18 cellular contexts compared by ENCODE assay signal in the genomic region with DNA sequence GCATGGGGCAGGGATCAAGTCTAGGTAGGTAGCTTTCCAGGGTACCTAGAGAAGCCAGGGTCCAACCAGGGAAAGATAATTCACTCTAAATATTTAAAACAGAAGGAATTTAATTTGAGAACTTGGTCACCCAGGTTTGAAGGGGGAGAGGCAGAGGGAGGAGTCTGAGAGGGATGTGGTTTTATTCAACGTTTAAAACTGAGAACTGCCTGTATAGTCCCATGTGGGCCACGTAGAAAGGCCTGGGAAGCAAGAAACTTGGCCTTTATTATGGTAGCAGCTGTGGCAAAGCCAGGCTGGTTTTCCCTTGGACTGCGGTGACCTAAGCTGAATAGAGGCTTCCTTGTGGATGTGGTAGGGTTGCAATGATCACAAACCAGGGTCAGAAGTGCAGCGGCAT. TPM values are rescaled to one million over a fixed set of nuclear protein-coding genes. Genes with fewer than 3 reads are reported as not detected.
DNase-seq lines count a peak whose midpoint lies in the region; ATAC-seq and TF ChIP-seq lines count a peak whose summit lies in the region.
"Had no signal": no experiment of that assay in that cellular context is flagged by ENCODE, and none has a peak within 500 bp of the region (broad histone marks: within the 10 kb centered on the region; RNA-seq: fewer than 3 reads in every experiment).

No MANE protein-coding gene starts in this region.

- intact Hi-C loops in activated B cell treated with CpG ODN at 0.5 μM for 24 hours (cut with micrococcal nuclease) = loop anchor here (1.0 kb wide), 1 partner anchor 9 kb away; no protein-coding TSS in a partner anchor
- intact Hi-C loops in naive thymus-derived CD4-positive, alpha-beta T cell (cut with micrococcal nuclease) = loop anchor here (1.0 to 5.0 kb wide), 4 partner anchors 15 to 907 kb away; partner anchors contain the start of genes DUSP10 (in 1 of the 2) and HLX (in 1 of the 2)

- H3K36me3 ChIP-seq in CD8-positive, alpha-beta memory T cell (ENCODE audit: insufficient read depth, low read length) = no peaks in the 10 kb centered on the region
- no peaks in the 10 kb centered on the region for H3K36me3 ChIP-seq in naive thymus-derived CD4-positive, alpha-beta T cell (ENCODE audit: control insufficient read depth in 2 of 3, insufficient read depth in 3 of 3, low read length in 3 of 3)
- H3K36me3 ChIP-seq: right lobe of liver had no signal

- TF ChIP-seq CTCF in activated B cell treated with CpG ODN at 0.5 μM for 24 hours (IDR thresholded peaks at IDR 0.05) = no peak

- no peaks in the 10 kb centered on the region for H3K27me3 Mint-ChIP-seq in CD8-positive, alpha-beta memory T cell
- no peaks in the 10 kb centered on the region for H3K27me3 Mint-ChIP-seq in activated B cell treated with CpG ODN at 0.5 μM for 24 hours
- no peaks in the 10 kb centered on the region for H3K27me3 Mint-ChIP-seq in naive thymus-derived CD4-positive, alpha-beta T cell

- POLR2A ChIA-PET in CD8-positive, alpha-beta memory T cell (lab: Charles Lee) = interaction anchor here (0.6 to 1.0 kb wide), 3 partner anchors 30 to 75 kb away, joined by 3 read pairs; partner anchors contain the start of gene DUSP10
- POLR2A ChIA-PET in activated B cell treated with CpG ODN at 0.5 μM for 24 hours (lab: Charles Lee) = interaction anchor here (0.5 to 1.1 kb wide), 4 partner anchors 11 to 382 kb away, joined by 3 to 5 read pairs (median 4); no protein-coding TSS in a partner anchor
- POLR2A ChIA-PET in naive thymus-derived CD4-positive, alpha-beta T cell (lab: Charles Lee) = interaction anchor here (0.6 to 2.4 kb wide), 5 partner anchors 40 to 930 kb away, joined by 3 to 8 read pairs (median 3); partner anchors contain the start of gene DUSP10

- H3K4me1 Mint-ChIP-seq in CD8-positive, alpha-beta memory T cell = peaks cover 42 to 54% (median 44%) of the 10 kb centered on the region in 3 donors
- H3K4me1 Mint-ChIP-seq in activated B cell treated with CpG ODN at 0.5 μM for 24 hours = peaks cover 51% of the 10 kb centered on the region
- peaks cover 36 to 62% (median 45%) of the 10 kb centered on the region in 7 donors for H3K4me1 Mint-ChIP-seq in naive thymus-derived CD4-positive, alpha-beta T cell
- H3K4me1 Mint-ChIP-seq: nephron progenitor cell had no signal

- ATAC-seq in HG02981 (IDR thresholded peaks at IDR 0.05; ENCODE audit: unreplicated experiment) (peak; percentile 36), activated B cell treated with CpG ODN at 0.5 μM for 24 hours (ENCODE audit: low read depth) (peak; percentile 87), HG02642 (IDR thresholded peaks at IDR 0.05; ENCODE audit: poor library complexity, unreplicated experiment) (no peak), GM19328 (IDR thresholded peaks at IDR 0.05; ENCODE audit: unreplicated experiment) (no peak)
- ATAC-seq in naive thymus-derived CD4-positive, alpha-beta T cell = peak; percentile 82
- ATAC-seq: body of pancreas, left lobe of liver, right lobe of liver had no signal

- peak overlapping the region; percentile 10 to 78 (median 63) for H3K4me3 Mint-ChIP-seq in CD8-positive, alpha-beta memory T cell
- no peak overlapping the region for H3K4me3 Mint-ChIP-seq in activated B cell treated with CpG ODN at 0.5 μM for 24 hours
- peak overlapping the region; percentile 41 to 76 (median 69) for H3K4me3 Mint-ChIP-seq in naive thymus-derived CD4-positive, alpha-beta T cell
- H3K4me3 Mint-ChIP-seq: nephron progenitor cell had no signal

- no peaks in the 10 kb centered on the region for H3K27me3 ChIP-seq in CD8-positive, alpha-beta memory T cell (ENCODE audit: insufficient read depth, low read length, poor library complexity, severe bottlenecking)
- H3K27me3 ChIP-seq in naive thymus-derived CD4-positive, alpha-beta T cell (ENCODE audit: control insufficient read depth in 2 of 2, insufficient read depth in 2 of 2, low read length in 2 of 2) = no peaks in the 10 kb centered on the region
- H3K27me3 ChIP-seq: body of pancreas, right lobe of liver had no signal

- DNase-seq in CD8-positive, alpha-beta memory T cell = peak in 2 of 5 donors; percentile 25 to 27
- DNase-seq in activated B cell treated with CpG ODN at 0.5 μM for 24 hours (no peak), GF-D8 (lab: John Stamatoyannopoulos, UW) (no peak), H4 (ENCODE audit: low spot score) (no peak)
- peak in 6 of 9 donors; percentile 12 to 49 (median 34) for DNase-seq in naive thymus-derived CD4-positive, alpha-beta T cell
- DNase-seq: body of pancreas; H7; KG1; NCI-H1930; nephron progenitor cell; right lobe of liver; Right ventricle myocardium superior; stimulated activated CD4-positive, alpha-beta T cell treated with anti-CD3 and anti-CD28 coated beads, Interleukin-4, amount 100 ng/mL, for 24 hours had no signal

- no peaks in the 10 kb centered on the region for H3K9me3 Mint-ChIP-seq in CD8-positive, alpha-beta memory T cell
- H3K9me3 Mint-ChIP-seq in activated B cell treated with CpG ODN at 0.5 μM for 24 hours = no peaks in the 10 kb centered on the region
- peaks cover 0 to 1% (median 0%) of the 10 kb centered on the region in 11 donors for H3K9me3 Mint-ChIP-seq in naive thymus-derived CD4-positive, alpha-beta T cell
- H3K9me3 Mint-ChIP-seq: nephron progenitor cell had no signal

- H3K9me3 ChIP-seq in CD8-positive, alpha-beta memory T cell (ENCODE audit: low read length) = no peaks in the 10 kb centered on the region
- no peaks in the 10 kb centered on the region for H3K9me3 ChIP-seq in naive thymus-derived CD4-positive, alpha-beta T cell (ENCODE audit: control insufficient read depth in 2 of 3, low read length in 3 of 3)
- H3K9me3 ChIP-seq: body of pancreas, right lobe of liver had no signal

- H3K36me3 Mint-ChIP-seq in CD8-positive, alpha-beta memory T cell = no peaks in the 10 kb centered on the region
- no peaks in the 10 kb centered on the region for H3K36me3 Mint-ChIP-seq in activated B cell treated with CpG ODN at 0.5 μM for 24 hours (ENCODE audit: low read depth)
- H3K36me3 Mint-ChIP-seq in naive thymus-derived CD4-positive, alpha-beta T cell = peaks cover 0 to 2% (median 0%) of the 10 kb centered on the region in 5 donors

- CTCF ChIA-PET in CD8-positive, alpha-beta memory T cell (lab: Charles Lee) = interaction anchor here (0.9 to 1.7 kb wide), 2 partner anchors 14 to 42 kb away, joined by 3 to 6 read pairs; partner anchors contain the start of gene DUSP10
- CTCF ChIA-PET in activated B cell treated with CpG ODN at 0.5 μM for 24 hours (lab: Charles Lee) = no interaction called here
- CTCF ChIA-PET in naive thymus-derived CD4-positive, alpha-beta T cell (lab: Charles Lee) = no interaction called here

- H3K27ac ChIP-seq in CD8-positive, alpha-beta memory T cell (ENCODE audit: low read depth, low read length) = no peak overlapping the region
- H3K27ac ChIP-seq in naive thymus-derived CD4-positive, alpha-beta T cell (ENCODE audit: low read depth, low read length) = no peak overlapping the region
- H3K27ac ChIP-seq: body of pancreas, C4-2B, right lobe of liver had no signal

- peak overlapping the region in 7 of 8 donors; percentile 5 to 77 (median 59) for H3K27ac Mint-ChIP-seq in CD8-positive, alpha-beta memory T cell
- no peak overlapping the region for H3K27ac Mint-ChIP-seq in activated B cell treated with CpG ODN at 0.5 μM for 24 hours
- H3K27ac Mint-ChIP-seq in naive thymus-derived CD4-positive, alpha-beta T cell = peak overlapping the region in 5 of 9 donors; percentile 17 to 54 (median 29)
- H3K27ac Mint-ChIP-seq: nephron progenitor cell had no signal

- H3K4me1 ChIP-seq in CD8-positive, alpha-beta memory T cell (ENCODE audit: insufficient read depth, low read length) = peaks cover 41% of the 10 kb centered on the region
- peaks cover 34% of the 10 kb centered on the region in 2 donors for H3K4me1 ChIP-seq in naive thymus-derived CD4-positive, alpha-beta T cell (ENCODE audit: control insufficient read depth in 2 of 2, insufficient read depth in 2 of 2, low read length in 2 of 2)
- H3K4me1 ChIP-seq: body of pancreas, right lobe of liver had no signal

- peak overlapping the region; percentile 29 for H3K4me3 ChIP-seq in CD8-positive, alpha-beta memory T cell (ENCODE audit: low read length)
- H3K4me3 ChIP-seq in naive thymus-derived CD4-positive, alpha-beta T cell (ENCODE audit: low read length) = peak overlapping the region; percentile 41
- H3K4me3 ChIP-seq: body of pancreas, right lobe of liver had no signal

RNA-seq across cellular contexts. Expression of gene DUSP10, which starts 42.0 kb away (rescaled TPM):
- total RNA-seq in CD8-positive, alpha-beta memory T cell = 10 to 100 TPM; 23.7 to 25.4 TPM
- 8.0 TPM for polyA plus RNA-seq in CD8-positive, alpha-beta memory T cell
- 36.6 and 39.5 TPM in 2 replicates for total RNA-seq in activated B cell treated with CpG ODN at 0.5 μM for 24 hours
- total RNA-seq in naive thymus-derived CD4-positive, alpha-beta T cell = 10 to 100 TPM in 3 of 5 experiments, 1 to 10 TPM in 2; 2.5 to 60.6 (median 19.0) TPM
- polyA plus RNA-seq in naive thymus-derived CD4-positive, alpha-beta T cell = 1 to 10 TPM; 3.5 to 3.7 TPM
- total RNA-seq in H4 (2014; rRNA removed; shearing (Covaris generic)) = 17.1 and 19.6 TPM in 2 replicates

Comparison
In these comparisons a context has a peak if more than half of its experiments do, and no peak if none do; other contexts are left out.
1. DNase-seq: peak in naive thymus-derived CD4-positive, alpha-beta T cell (6 of 9); none in activated B cell treated with CpG ODN at 0.5 μM for 24 hours (single experiment), GF-D8 (single experiment) and H4 (single experiment).
2. ATAC-seq: peak in HG02981 (single experiment), activated B cell treated with CpG ODN at 0.5 μM for 24 hours (single experiment) and naive thymus-derived CD4-positive, alpha-beta T cell (single experiment); none in HG02642 (single experiment) and GM19328 (single experiment).